ENCODE assay signal across 11 cellular contexts in the genomic region with DNA sequence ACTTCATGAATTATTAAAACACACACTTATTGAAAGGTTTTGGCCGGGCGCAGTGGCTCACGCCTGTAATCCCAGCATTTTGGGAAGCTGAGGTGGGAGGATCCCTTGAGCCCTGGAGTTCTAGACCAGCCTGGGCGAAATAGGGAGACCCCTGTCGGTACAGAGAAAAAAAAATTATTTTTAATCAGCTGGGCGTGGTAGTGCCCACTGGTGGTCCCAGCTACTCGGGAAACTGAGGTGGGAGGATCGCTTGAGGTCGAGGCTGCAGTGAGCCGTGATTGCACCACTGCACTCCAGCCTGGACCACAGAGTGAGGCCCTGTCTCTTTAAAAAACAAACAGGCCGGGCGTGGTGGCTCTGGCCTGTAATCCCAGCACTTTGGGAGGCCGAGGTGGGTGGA. TPM values are rescaled to one million over a fixed set of nuclear protein-coding genes. Genes with fewer than 3 reads are reported as not detected.
A peak's percentile ranks its signal among the peaks of the same experiment; 100 is the strongest.
DNase-seq lines count a peak whose midpoint lies in the region; ATAC-seq and TF ChIP-seq lines count a peak whose summit lies in the region.
"Had no signal": no experiment of that assay in that cellular context is flagged by ENCODE, and none has a peak within 500 bp of the region (broad histone marks: within the 10 kb centered on the region; RNA-seq: fewer than 3 reads in every experiment).

No MANE protein-coding gene starts in this region.

- H3K79me2 ChIP-seq in OCI-LY1 (ENCODE audit: insufficient read depth, low read length) = no peaks in the 10 kb centered on the region

- no peak overlapping the region for H2AFZ ChIP-seq in OCI-LY1 (ENCODE audit: low read length)

- CTCF ChIA-PET in activated CD8-positive, alpha-beta memory T cell treated with anti-CD3 and anti-CD28 coated beads, Interleukin-2, amount 10 ng/mL, durations not matched to agents 7 days and 5 days (lab: Charles Lee) = interaction anchor here (1.3 to 4.3 kb wide), 8 partner anchors 11 to 91 kb away, joined by 3 to 69 read pairs (median 8); partner anchors contain the start of genes CDC42SE1, MLLT11 and TNFAIP8L2

- H3K27me3 Mint-ChIP-seq in activated CD8-positive, alpha-beta memory T cell treated with anti-CD3 and anti-CD28 coated beads, Interleukin-2, amount 10 ng/mL, durations not matched to agents 7 days and 5 days = no peaks in the 10 kb centered on the region
- H3K27me3 Mint-ChIP-seq in effector memory CD8-positive, alpha-beta T cell = no peaks in the 10 kb centered on the region
- H3K27me3 Mint-ChIP-seq: activated CD4-positive, alpha-beta T cell treated with anti-CD3 and anti-CD28 coated beads for 36 hours had no signal

- H3K4me1 ChIP-seq in OCI-LY1 (ENCODE audit: insufficient read depth, low read length, severe bottlenecking) (peaks cover 24% of the 10 kb centered on the region), psoas muscle (peaks cover 18% of the 10 kb centered on the region)

- peaks cover 26% of the 10 kb centered on the region for H3K4me1 Mint-ChIP-seq in activated CD8-positive, alpha-beta memory T cell treated with anti-CD3 and anti-CD28 coated beads, Interleukin-2, amount 10 ng/mL, durations not matched to agents 7 days and 5 days
- peaks cover 15 to 17% of the 10 kb centered on the region in 2 donors for H3K4me1 Mint-ChIP-seq in effector memory CD8-positive, alpha-beta T cell (ENCODE audit: low read depth in 2 of 2)

- H3K27ac ChIP-seq in OCI-LY1 (ENCODE audit: low read depth, low read length, poor library complexity, severe bottlenecking) (peak overlapping the region; percentile 94), psoas muscle (peak overlapping the region; percentile 99)

- peaks cover 6% of the 10 kb centered on the region for H3K36me3 Mint-ChIP-seq in activated CD8-positive, alpha-beta memory T cell treated with anti-CD3 and anti-CD28 coated beads, Interleukin-2, amount 10 ng/mL, durations not matched to agents 7 days and 5 days
- H3K36me3 Mint-ChIP-seq in effector memory CD8-positive, alpha-beta T cell (ENCODE audit: insufficient read depth) = peaks cover 43% of the 10 kb centered on the region

- peak overlapping the region; percentile 74; the same call in 1 of the 2 replicates for H3K4me2 ChIP-seq in OCI-LY1 (ENCODE audit: low read length)

- H3K9me3 ChIP-seq in OCI-LY1 (ENCODE audit: low read length) = no peaks in the 10 kb centered on the region
- H3K9me3 ChIP-seq in psoas muscle = no peaks in the 10 kb centered on the region
- H3K9me3 ChIP-seq: left lung had no signal

- 0 out of 2 replicates have a peak, but pooled peaks cover 11% of the 10 kb centered on the region for H3F3A ChIP-seq in OCI-LY1 (ENCODE audit: insufficient read depth, low read length)

- no peak for ATAC-seq in activated CD8-positive, alpha-beta memory T cell treated with anti-CD3 and anti-CD28 coated beads, Interleukin-2, amount 10 ng/mL, durations not matched to agents 7 days and 5 days
- no peak for ATAC-seq in effector memory CD8-positive, alpha-beta T cell (replicated peaks)
- ATAC-seq in psoas muscle (no peak), GM19452 (IDR thresholded peaks at IDR 0.05; ENCODE audit: unreplicated experiment) (no peak), GM19351 (IDR thresholded peaks at IDR 0.05; ENCODE audit: unreplicated experiment) (no peak), HG02642 (IDR thresholded peaks at IDR 0.05; ENCODE audit: poor library complexity, unreplicated experiment) (no peak)
- ATAC-seq: activated CD4-positive, alpha-beta T cell treated with anti-CD3 and anti-CD28 coated beads for 36 hours had no signal

- H3K36me3 ChIP-seq in OCI-LY1 (ENCODE audit: insufficient read depth, low read length) = no peaks in the 10 kb centered on the region
- H3K36me3 ChIP-seq in psoas muscle (ENCODE audit: insufficient read depth in 1 of 2, low read depth in 1 of 2) = peaks cover 0 to 25% of the 10 kb centered on the region in 2 donors
- H3K36me3 ChIP-seq: left lung had no signal

- no peaks in the 10 kb centered on the region for H3K9me3 Mint-ChIP-seq in activated CD8-positive, alpha-beta memory T cell treated with anti-CD3 and anti-CD28 coated beads, Interleukin-2, amount 10 ng/mL, durations not matched to agents 7 days and 5 days (ENCODE audit: low read depth)
- H3K9me3 Mint-ChIP-seq in effector memory CD8-positive, alpha-beta T cell = no peaks in the 10 kb centered on the region

- H4K20me1 ChIP-seq in OCI-LY1 (ENCODE audit: insufficient read depth, low read length) = no peaks in the 10 kb centered on the region

- H3K4me3 ChIP-seq in OCI-LY1 (ENCODE audit: low read depth, low read length, poor library complexity, severe bottlenecking) (peak overlapping the region; percentile 82), psoas muscle (peak overlapping the region; percentile 75)

- intact Hi-C loops in psoas muscle (cut with DNase I) = loop anchor here in 1 of 2 donors (5.0 kb wide), 1 partner anchor 55 kb away; no protein-coding TSS in a partner anchor

- peak; percentile 49 for TF ChIP-seq CTCF in OCI-LY1 (IDR thresholded peaks at IDR 0.05; ENCODE audit: low read length)
- no peak for TF ChIP-seq CTCF in psoas muscle (IDR thresholded peaks at IDR 0.05)

- DNase-seq in activated CD8-positive, alpha-beta memory T cell treated with anti-CD3 and anti-CD28 coated beads, Interleukin-2, amount 10 ng/mL, durations not matched to agents 7 days and 5 days = no peak
- DNase-seq in activated CD8-positive, alpha-beta memory T cell treated with anti-CD3 and anti-CD28 coated beads for 24 hours = no peak
- DNase-seq in effector memory CD8-positive, alpha-beta T cell = no peak
- no peak for DNase-seq in psoas muscle
- DNase-seq: activated CD4-positive, alpha-beta T cell treated with anti-CD3 and anti-CD28 coated beads for 36 hours; SHP77 treated with DMSO at 0.1 percent for 48 hours had no signal

- peak overlapping the region; percentile 90 for H3K4me3 Mint-ChIP-seq in activated CD8-positive, alpha-beta memory T cell treated with anti-CD3 and anti-CD28 coated beads, Interleukin-2, amount 10 ng/mL, durations not matched to agents 7 days and 5 days
- H3K4me3 Mint-ChIP-seq in effector memory CD8-positive, alpha-beta T cell = peak overlapping the region; percentile 94 to 95

- H3K9ac ChIP-seq in OCI-LY1 (ENCODE audit: low read length) = no peak overlapping the region

- H3K27me3 ChIP-seq in OCI-LY1 (ENCODE audit: insufficient read depth, low read length) (no peaks in the 10 kb centered on the region), psoas muscle (ENCODE audit: insufficient read depth in 3 of 3, low read length in 2 of 3) (no peaks in the 10 kb centered on the region)
- H3K27me3 ChIP-seq: left lung had no signal

- 80 to 86% (median 82%) methylated on average over 13 of the region's 13 CpGs for WGBS in psoas muscle, 3 donors

- no peaks in the 10 kb centered on the region for H3K9me2 ChIP-seq in OCI-LY1 (ENCODE audit: low read depth, low read length)

- H3K27ac Mint-ChIP-seq in activated CD8-positive, alpha-beta memory T cell treated with anti-CD3 and anti-CD28 coated beads, Interleukin-2, amount 10 ng/mL, durations not matched to agents 7 days and 5 days = peak overlapping the region; percentile 98
- H3K27ac Mint-ChIP-seq in effector memory CD8-positive, alpha-beta T cell = peak overlapping the region; percentile 97 to 99

RNA-seq across cellular contexts. Expression of gene GABPB2, which starts 1.7 kb away (rescaled TPM):
- 10 to 100 TPM; 20.0 to 23.9 TPM for total RNA-seq in activated CD8-positive, alpha-beta memory T cell treated with anti-CD3 and anti-CD28 coated beads, Interleukin-2, amount 10 ng/mL, durations not matched to agents 7 days and 5 days
- total RNA-seq in psoas muscle = 10 to 100 TPM in 2 of 4 donors, 1 to 10 TPM in 2; 8.2 to 15.9 (median 9.7) TPM
- 1 to 10 TPM; 2.6 to 7.0 (median 3.6) TPM for polyA plus RNA-seq in psoas muscle

RNA-seq across cellular contexts. Expression of gene MLLT11, which starts 12.0 kb away (rescaled TPM):
- total RNA-seq in activated CD8-positive, alpha-beta memory T cell treated with anti-CD3 and anti-CD28 coated beads, Interleukin-2, amount 10 ng/mL, durations not matched to agents 7 days and 5 days = 1 to 10 TPM; 4.1 to 5.0 TPM
- total RNA-seq in psoas muscle = 10 to 100 TPM in 1 of 4 donors, 1 to 10 TPM in 3; 1.3 to 35.8 (median 4.5) TPM
- 1 to 10 TPM; 1.2 to 5.0 (median 1.3) TPM for polyA plus RNA-seq in psoas muscle

RNA-seq across cellular contexts. Expression of gene CDC42SE1, which starts 12.8 kb away (rescaled TPM):
- total RNA-seq in activated CD8-positive, alpha-beta memory T cell treated with anti-CD3 and anti-CD28 coated beads, Interleukin-2, amount 10 ng/mL, durations not matched to agents 7 days and 5 days = 100 to 1,000 TPM; 214 to 235 TPM
- 10 to 100 TPM; 26.1 to 49.8 (median 33.2) TPM for total RNA-seq in psoas muscle
- 10 to 100 TPM; 20.1 to 46.4 (median 24.7) TPM for polyA plus RNA-seq in psoas muscle

RNA-seq across cellular contexts. Expression of gene C1orf56, which starts 24.7 kb away (rescaled TPM):
- total RNA-seq in activated CD8-positive, alpha-beta memory T cell treated with anti-CD3 and anti-CD28 coated beads, Interleukin-2, amount 10 ng/mL, durations not matched to agents 7 days and 5 days = 1 to 10 TPM; 1.2 to 2.0 TPM
- total RNA-seq in psoas muscle = 1 to 10 TPM; 5.1 to 8.8 (median 6.9) TPM
- polyA plus RNA-seq in psoas muscle = 10 to 100 TPM in 1 of 3 donors, 1 to 10 TPM in 2; 1.3 to 16.9 (median 6.5) TPM

RNA-seq across cellular contexts. Expression of gene BNIPL, which starts 35.8 kb away (rescaled TPM):
- 1 to 10 TPM; 1.0 to 2.0 TPM for total RNA-seq in activated CD8-positive, alpha-beta memory T cell treated with anti-CD3 and anti-CD28 coated beads, Interleukin-2, amount 10 ng/mL, durations not matched to agents 7 days and 5 days
- total RNA-seq in psoas muscle = under 1 TPM; 0.06 to 0.96 (median 0.43) TPM
- polyA plus RNA-seq in psoas muscle = under 1 TPM; 0.04 to 0.10 (median 0.05) TPM

Comparison
In these comparisons a context has a peak if more than half of its experiments do, and no peak if none do; other contexts are left out.
1. RNA of gene CDC42SE1, which starts 12.8 kb away (total RNA-seq): 214 to 235 TPM in activated CD8-positive, alpha-beta memory T cell treated with anti-CD3 and anti-CD28 coated beads, Interleukin-2, amount 10 ng/mL, durations not matched to agents 7 days and 5 days; 26.1 to 49.8 TPM in psoas muscle; every median in the first group is over 4 times any median in the second.